In genomic region chr3:50297896-50298725, GRCh38 we compare ENCODE assay signal across 8 cellular contexts. TPM values are rescaled to one million over a fixed set of nuclear protein-coding genes. Genes with fewer than 3 reads are reported as not detected.
DNase-seq lines count a peak whose midpoint lies in the region; ATAC-seq and TF ChIP-seq lines count a peak whose summit lies in the region.

No MANE protein-coding gene starts in this region.

- ATAC-seq in left ventricle myocardium superior, result no peak
- no peak for ATAC-seq in activated naive CD8-positive, alpha-beta T cell treated with anti-CD3 and anti-CD28 coated beads, Interleukin-2, amount 10 ng/mL, durations not matched to agents 7 days and 5 days (ENCODE audit: low read depth)
- ATAC-seq in left lobe of liver, result no peak
- no peak for ATAC-seq in HG03159 (IDR thresholded peaks at IDR 0.05; ENCODE audit: unreplicated experiment)

- peak overlapping the region; percentile 96 for H3K4me3 Mint-ChIP-seq in activated naive CD8-positive, alpha-beta T cell treated with anti-CD3 and anti-CD28 coated beads, Interleukin-2, amount 10 ng/mL, durations not matched to agents 7 days and 5 days

- H3K27ac ChIP-seq in cardiac muscle cell (no peak overlapping the region), urinary bladder (ENCODE audit: low read depth) (peak overlapping the region; percentile 82)

- DNase-seq in cardiac muscle cell (ENCODE audit: low read depth in 1 of 2, low spot score in 1 of 2), result no peak
- DNase-seq in left ventricle myocardium superior, result no peak
- no peak for DNase-seq in activated naive CD8-positive, alpha-beta T cell treated with anti-CD3 and anti-CD28 coated beads, Interleukin-2, amount 10 ng/mL, durations not matched to agents 7 days and 5 days
- peak; percentile 55 for DNase-seq in left lobe of liver (ENCODE audit: low spot score)
- no peak for DNase-seq in activated CD8-positive, alpha-beta memory T cell treated with anti-CD3 and anti-CD28 coated beads, Interleukin-2, amount 50 U/mL, for 4 hours
- DNase-seq in cerebellum (ENCODE audit: low spot score), result no peak

- intact Hi-C loops in left ventricle myocardium superior (cut with micrococcal nuclease), result no loop called here

- POLR2A ChIA-PET in activated naive CD8-positive, alpha-beta T cell treated with anti-CD3 and anti-CD28 coated beads, Interleukin-2, amount 10 ng/mL, durations not matched to agents 7 days and 5 days (lab: Charles Lee), result interaction anchor here (0.6 to 8.0 kb wide), 12 partner anchors 19 to 510 kb away, joined by 3 to 89 read pairs (median 6); partner anchors contain the start of genes CYB561D2, GNAI2, NPRL2 and RASSF1

- no peaks in the 10 kb centered on the region for H3K36me3 ChIP-seq in cardiac muscle cell
- no peaks in the 10 kb centered on the region for H3K36me3 ChIP-seq in urinary bladder (ENCODE audit: insufficient read depth)

- H3K36me3 Mint-ChIP-seq in activated naive CD8-positive, alpha-beta T cell treated with anti-CD3 and anti-CD28 coated beads, Interleukin-2, amount 10 ng/mL, durations not matched to agents 7 days and 5 days, result peaks cover 1% of the 10 kb centered on the region

- H3K9me3 ChIP-seq in cardiac muscle cell (ENCODE audit: low read depth), result no peaks in the 10 kb centered on the region

- H3K4me1 Mint-ChIP-seq in activated naive CD8-positive, alpha-beta T cell treated with anti-CD3 and anti-CD28 coated beads, Interleukin-2, amount 10 ng/mL, durations not matched to agents 7 days and 5 days, result peaks cover 18% of the 10 kb centered on the region

- H3K4me1 ChIP-seq in cardiac muscle cell (ENCODE audit: low read depth), result peaks cover 10% of the 10 kb centered on the region
- H3K4me1 ChIP-seq in urinary bladder (ENCODE audit: insufficient read depth), result no peaks in the 10 kb centered on the region

- no peaks in the 10 kb centered on the region for H3K9me3 Mint-ChIP-seq in activated naive CD8-positive, alpha-beta T cell treated with anti-CD3 and anti-CD28 coated beads, Interleukin-2, amount 10 ng/mL, durations not matched to agents 7 days and 5 days

- H3K27me3 ChIP-seq in cardiac muscle cell, result no peaks in the 10 kb centered on the region

- WGBS in urinary bladder, result 45% methylated on average over 9 of the region's 9 CpGs

- H3K4me3 ChIP-seq in cardiac muscle cell (peak overlapping the region; percentile 54), urinary bladder (ENCODE audit: low read depth, low read length) (peak overlapping the region; percentile 52)

- H3K27ac Mint-ChIP-seq in activated naive CD8-positive, alpha-beta T cell treated with anti-CD3 and anti-CD28 coated beads, Interleukin-2, amount 10 ng/mL, durations not matched to agents 7 days and 5 days, result peak overlapping the region; percentile 98

- no peaks in the 10 kb centered on the region for H3K27me3 Mint-ChIP-seq in activated naive CD8-positive, alpha-beta T cell treated with anti-CD3 and anti-CD28 coated beads, Interleukin-2, amount 10 ng/mL, durations not matched to agents 7 days and 5 days

- TF ChIP-seq CTCF in cardiac muscle cell (IDR thresholded peaks at IDR 0.05; ENCODE audit: low read depth, low read length), result no peak

RNA-seq across cellular contexts. Expression of gene HYAL3, which starts 1.1 kb away (rescaled TPM):
- total RNA-seq in cardiac muscle cell (3.6 and 6.4 TPM in 2 replicates), left ventricle myocardium superior (0.92 TPM), left lobe of liver (2.9 TPM), urinary bladder (2.9 TPM), cerebellum (4.2 TPM)
- polyA plus RNA-seq in cardiac muscle cell (2.4 and 6.2 TPM in 2 replicates), urinary bladder (3.0 TPM)
- total RNA-seq in activated naive CD8-positive, alpha-beta T cell treated with anti-CD3 and anti-CD28 coated beads, Interleukin-2, amount 10 ng/mL, durations not matched to agents 7 days and 5 days, result 1 to 10 TPM; 5.9 to 7.0 TPM

RNA-seq across cellular contexts. Expression of gene NAA80, which starts 1.1 kb away (rescaled TPM):
- total RNA-seq in cardiac muscle cell, result 28.5 and 40.4 TPM in 2 replicates
- polyA plus RNA-seq in cardiac muscle cell, result 35.6 and 39.0 TPM in 2 replicates
- total RNA-seq in left ventricle myocardium superior, result 6.7 TPM
- 10 to 100 TPM; 34.3 to 37.7 TPM for total RNA-seq in activated naive CD8-positive, alpha-beta T cell treated with anti-CD3 and anti-CD28 coated beads, Interleukin-2, amount 10 ng/mL, durations not matched to agents 7 days and 5 days
- total RNA-seq in left lobe of liver, result 4.9 TPM
- total RNA-seq in urinary bladder, result 2.3 TPM
- polyA plus RNA-seq in urinary bladder, result 12.0 TPM
- total RNA-seq in cerebellum, result 4.2 TPM

RNA-seq across cellular contexts. Expression of gene HYAL1, which starts 5.3 kb away (rescaled TPM):
- total RNA-seq in cardiac muscle cell (3.4 and 5.0 TPM in 2 replicates), left ventricle myocardium superior (70.0 TPM), left lobe of liver (140 TPM), urinary bladder (2.5 TPM), cerebellum (2.1 TPM)
- polyA plus RNA-seq in cardiac muscle cell (3.3 and 4.3 TPM in 2 replicates), urinary bladder (7.0 TPM)
- total RNA-seq in activated naive CD8-positive, alpha-beta T cell treated with anti-CD3 and anti-CD28 coated beads, Interleukin-2, amount 10 ng/mL, durations not matched to agents 7 days and 5 days, result under 1 TPM; 0.25 to 0.28 TPM

RNA-seq across cellular contexts. Expression of gene IFRD2, which starts 5.9 kb away (rescaled TPM):
- 61.0 and 75.3 TPM in 2 replicates for total RNA-seq in cardiac muscle cell
- polyA plus RNA-seq in cardiac muscle cell, result 106 and 110 TPM in 2 replicates
- total RNA-seq in left ventricle myocardium superior, result 79.3 TPM
- total RNA-seq in activated naive CD8-positive, alpha-beta T cell treated with anti-CD3 and anti-CD28 coated beads, Interleukin-2, amount 10 ng/mL, durations not matched to agents 7 days and 5 days, result 10 to 100 TPM; 50.0 to 59.0 TPM
- 63.8 TPM for total RNA-seq in left lobe of liver
- total RNA-seq in urinary bladder, result 19.5 TPM
- 52.9 TPM for polyA plus RNA-seq in urinary bladder
- 19.3 TPM for total RNA-seq in cerebellum

RNA-seq across cellular contexts. Expression of gene LSMEM2, which starts 19.2 kb away (rescaled TPM):
- 26.4 and 29.2 TPM in 2 replicates for total RNA-seq in cardiac muscle cell
- polyA plus RNA-seq in cardiac muscle cell, result 16.4 and 18.1 TPM in 2 replicates
- total RNA-seq in left ventricle myocardium superior, result 31.6 TPM
- total RNA-seq in activated naive CD8-positive, alpha-beta T cell treated with anti-CD3 and anti-CD28 coated beads, Interleukin-2, amount 10 ng/mL, durations not matched to agents 7 days and 5 days, result not detected
- total RNA-seq in left lobe of liver, result not detected
- total RNA-seq in urinary bladder, result 0.79 TPM
- polyA plus RNA-seq in urinary bladder, result 0.39 TPM
- total RNA-seq in cerebellum, result 0.36 TPM

Comparison
In these comparisons a context has a peak if more than half of its experiments do, and no peak if none do; other contexts are left out.
1. RNA of gene HYAL1, which starts 5.3 kb away (total RNA-seq): 140 TPM in left lobe of liver (single experiment) and 70.0 TPM in left ventricle myocardium superior (single experiment); 3.4 to 5.0 TPM in cardiac muscle cell, 2.5 TPM in urinary bladder (single experiment), 2.1 TPM in cerebellum (single experiment) and 0.25 to 0.28 TPM in activated naive CD8-positive, alpha-beta T cell treated with anti-CD3 and anti-CD28 coated beads, Interleukin-2, amount 10 ng/mL, durations not matched to agents 7 days and 5 days; every median in the first group is over 10 times any median in the second.